In the genomic region with DNA sequence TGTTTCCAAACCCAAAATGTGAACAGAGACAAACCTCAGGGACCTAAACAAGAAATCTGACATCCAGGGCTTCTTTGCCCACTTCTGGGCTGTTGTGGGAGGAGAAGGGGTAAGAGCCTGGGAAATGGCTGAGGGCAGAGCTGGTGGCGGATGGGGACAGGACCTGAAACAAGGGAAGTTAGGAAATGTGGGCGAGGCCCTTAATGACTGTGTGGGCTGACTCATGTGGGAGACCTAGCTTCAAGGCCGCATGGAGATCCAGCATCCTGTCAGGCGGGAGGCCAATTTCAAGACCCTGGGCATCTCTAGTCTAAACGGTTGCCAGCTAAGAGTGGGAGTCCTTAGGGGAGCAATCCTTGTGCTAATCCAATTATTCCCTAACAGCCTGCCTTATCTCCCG, we compare ENCODE assay signal across 1 cellular context.
TF ChIP-seq lines count a peak whose summit lies in the region.

No MANE protein-coding gene starts in this region.

TF ChIP-seq in HepG2, 621 proteins besides CTCF, POLR2A, EP300 and RAD21 (continued from another document and continues in another):
- TF ChIP-seq, protein P1, sequence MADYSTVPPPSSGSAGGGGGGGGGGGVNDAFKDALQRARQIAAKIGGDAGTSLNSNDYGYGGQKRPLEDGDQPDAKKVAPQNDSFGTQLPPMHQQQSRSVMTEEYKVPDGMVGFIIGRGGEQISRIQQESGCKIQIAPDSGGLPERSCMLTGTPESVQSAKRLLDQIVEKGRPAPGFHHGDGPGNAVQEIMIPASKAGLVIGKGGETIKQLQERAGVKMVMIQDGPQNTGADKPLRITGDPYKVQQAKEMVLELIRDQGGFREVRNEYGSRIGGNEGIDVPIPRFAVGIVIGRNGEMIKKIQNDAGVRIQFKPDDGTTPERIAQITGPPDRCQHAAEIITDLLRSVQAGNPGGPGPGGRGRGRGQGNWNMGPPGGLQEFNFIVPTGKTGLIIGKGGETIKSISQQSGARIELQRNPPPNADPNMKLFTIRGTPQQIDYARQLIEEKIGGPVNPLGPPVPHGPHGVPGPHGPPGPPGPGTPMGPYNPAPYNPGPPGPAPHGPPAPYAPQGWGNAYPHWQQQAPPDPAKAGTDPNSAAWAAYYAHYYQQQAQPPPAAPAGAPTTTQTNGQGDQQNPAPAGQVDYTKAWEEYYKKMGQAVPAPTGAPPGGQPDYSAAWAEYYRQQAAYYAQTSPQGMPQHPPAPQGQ (CRISPR knock-in tag; IDR thresholded peaks at IDR 0.05; ENCODE audit: borderline replicate concordance), result no peak
- TF ChIP-seq TCF7 (IDR thresholded peaks at IDR 0.05; ENCODE audit: low read depth) (peak; percentile 33; the same call in 1 of the 2 replicates), MTF2 (CRISPR knock-in tag; IDR thresholded peaks at IDR 0.05; ENCODE audit: borderline replicate concordance) (no peak), GATAD2A (CRISPR knock-in tag; IDR thresholded peaks at IDR 0.05) (peak; percentile 57), TOE1 (CRISPR knock-in tag; IDR thresholded peaks at IDR 0.05) (no peak), KLF13 (CRISPR knock-in tag; IDR thresholded peaks at IDR 0.05) (no peak), ZBTB7B (CRISPR knock-in tag; IDR thresholded peaks at IDR 0.05) (0 out of 2 replicates have a peak, but pooled peaks have one; percentile 16), JUNB (CRISPR knock-in tag; IDR thresholded peaks at IDR 0.05; ENCODE audit: borderline replicate concordance) (peak; percentile 53; the same call in 1 of the 2 replicates), ARHGAP35 (CRISPR knock-in tag; IDR thresholded peaks at IDR 0.05; ENCODE audit: borderline replicate concordance) (no peak), ZNF572 (CRISPR knock-in tag; IDR thresholded peaks at IDR 0.05) (no peak), ZNF614 (CRISPR knock-in tag; IDR thresholded peaks at IDR 0.05; ENCODE audit: borderline replicate concordance) (peak; percentile 44; the same call in 1 of the 2 replicates), ZNF263 (CRISPR knock-in tag; IDR thresholded peaks at IDR 0.05) (no peak), NPAS2 (CRISPR knock-in tag; IDR thresholded peaks at IDR 0.05; ENCODE audit: borderline replicate concordance) (no peak), TP53 (CRISPR knock-in tag; conservative IDR thresholded peaks at IDR 0.05) (no peak), ZNF292 (CRISPR knock-in tag; IDR thresholded peaks at IDR 0.05; ENCODE audit: borderline replicate concordance, low read depth) (0 out of 2 replicates have a peak, but pooled peaks have one; percentile 27), TBX2 (CRISPR knock-in tag; IDR thresholded peaks at IDR 0.05; ENCODE audit: borderline replicate concordance) (no peak), GFI1 (CRISPR knock-in tag; IDR thresholded peaks at IDR 0.05; ENCODE audit: borderline replicate concordance) (no peak), HNRNPLL (IDR thresholded peaks at IDR 0.05; ENCODE audit: low read depth, low read length, poor library complexity, severe bottlenecking) (no peak), HNRNPL (IDR thresholded peaks at IDR 0.05; ENCODE audit: low read depth, low read length) (no peak), HCFC1 (IDR thresholded peaks at IDR 0.05; ENCODE audit: low read depth, low read length) (no peak), ZNF282 (IDR thresholded peaks at IDR 0.05; ENCODE audit: partially characterized antibody) (no peak), FOXO1 (CRISPR knock-in tag; IDR thresholded peaks at IDR 0.05) (no peak), CEBPG (CRISPR knock-in tag; IDR thresholded peaks at IDR 0.05) (peak; percentile 51; the same call in 1 of the 2 replicates), RNF2 (conservative IDR thresholded peaks at IDR 0.05; ENCODE audit: low read depth) (no peak)
- TF ChIP-seq, protein P2, sequence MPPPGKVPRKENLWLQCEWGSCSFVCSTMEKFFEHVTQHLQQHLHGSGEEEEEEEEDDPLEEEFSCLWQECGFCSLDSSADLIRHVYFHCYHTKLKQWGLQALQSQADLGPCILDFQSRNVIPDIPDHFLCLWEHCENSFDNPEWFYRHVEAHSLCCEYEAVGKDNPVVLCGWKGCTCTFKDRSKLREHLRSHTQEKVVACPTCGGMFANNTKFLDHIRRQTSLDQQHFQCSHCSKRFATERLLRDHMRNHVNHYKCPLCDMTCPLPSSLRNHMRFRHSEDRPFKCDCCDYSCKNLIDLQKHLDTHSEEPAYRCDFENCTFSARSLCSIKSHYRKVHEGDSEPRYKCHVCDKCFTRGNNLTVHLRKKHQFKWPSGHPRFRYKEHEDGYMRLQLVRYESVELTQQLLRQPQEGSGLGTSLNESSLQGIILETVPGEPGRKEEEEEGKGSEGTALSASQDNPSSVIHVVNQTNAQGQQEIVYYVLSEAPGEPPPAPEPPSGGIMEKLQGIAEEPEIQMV (CRISPR knock-in tag; IDR thresholded peaks at IDR 0.05; ENCODE audit: low read depth), result no peak
- TF ChIP-seq, protein P3, sequence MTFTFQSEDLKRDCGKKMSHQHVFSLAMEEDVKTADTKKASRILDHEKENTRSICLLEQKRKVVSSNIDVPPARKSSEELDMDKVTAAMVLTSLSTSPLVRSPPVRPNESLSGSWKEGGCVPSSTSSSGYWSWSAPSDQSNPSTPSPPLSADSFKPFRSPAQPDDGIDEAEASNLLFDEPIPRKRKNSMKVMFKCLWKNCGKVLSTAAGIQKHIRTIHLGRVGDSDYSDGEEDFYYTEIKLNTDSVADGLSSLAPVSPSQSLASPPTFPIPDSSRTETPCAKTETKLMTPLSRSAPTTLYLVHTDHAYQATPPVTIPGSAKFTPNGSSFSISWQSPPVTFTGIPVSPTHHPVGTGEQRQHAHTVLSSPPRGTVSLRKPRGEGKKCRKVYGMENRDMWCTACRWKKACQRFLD (CRISPR knock-in tag; IDR thresholded peaks at IDR 0.05; ENCODE audit: borderline replicate concordance), result no peak
- TF ChIP-seq, protein P4, sequence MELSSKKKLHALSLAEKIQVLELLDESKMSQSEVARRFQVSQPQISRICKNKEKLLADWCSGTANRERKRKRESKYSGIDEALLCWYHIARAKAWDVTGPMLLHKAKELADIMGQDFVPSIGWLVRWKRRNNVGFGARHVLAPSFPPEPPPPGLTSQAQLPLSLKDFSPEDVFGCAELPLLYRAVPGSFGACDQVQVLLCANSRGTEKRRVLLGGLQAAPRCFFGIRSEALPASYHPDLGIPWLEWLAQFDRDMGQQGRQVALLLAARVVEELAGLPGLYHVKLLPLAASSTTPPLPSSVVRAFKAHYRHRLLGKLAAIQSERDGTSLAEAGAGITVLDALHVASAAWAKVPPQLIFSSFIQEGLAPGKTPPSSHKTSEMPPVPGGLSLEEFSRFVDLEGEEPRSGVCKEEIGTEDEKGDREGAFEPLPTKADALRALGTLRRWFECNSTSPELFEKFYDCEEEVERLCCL (CRISPR knock-in tag; IDR thresholded peaks at IDR 0.05; ENCODE audit: borderline replicate concordance), result no peak
- TF ChIP-seq, protein P5, sequence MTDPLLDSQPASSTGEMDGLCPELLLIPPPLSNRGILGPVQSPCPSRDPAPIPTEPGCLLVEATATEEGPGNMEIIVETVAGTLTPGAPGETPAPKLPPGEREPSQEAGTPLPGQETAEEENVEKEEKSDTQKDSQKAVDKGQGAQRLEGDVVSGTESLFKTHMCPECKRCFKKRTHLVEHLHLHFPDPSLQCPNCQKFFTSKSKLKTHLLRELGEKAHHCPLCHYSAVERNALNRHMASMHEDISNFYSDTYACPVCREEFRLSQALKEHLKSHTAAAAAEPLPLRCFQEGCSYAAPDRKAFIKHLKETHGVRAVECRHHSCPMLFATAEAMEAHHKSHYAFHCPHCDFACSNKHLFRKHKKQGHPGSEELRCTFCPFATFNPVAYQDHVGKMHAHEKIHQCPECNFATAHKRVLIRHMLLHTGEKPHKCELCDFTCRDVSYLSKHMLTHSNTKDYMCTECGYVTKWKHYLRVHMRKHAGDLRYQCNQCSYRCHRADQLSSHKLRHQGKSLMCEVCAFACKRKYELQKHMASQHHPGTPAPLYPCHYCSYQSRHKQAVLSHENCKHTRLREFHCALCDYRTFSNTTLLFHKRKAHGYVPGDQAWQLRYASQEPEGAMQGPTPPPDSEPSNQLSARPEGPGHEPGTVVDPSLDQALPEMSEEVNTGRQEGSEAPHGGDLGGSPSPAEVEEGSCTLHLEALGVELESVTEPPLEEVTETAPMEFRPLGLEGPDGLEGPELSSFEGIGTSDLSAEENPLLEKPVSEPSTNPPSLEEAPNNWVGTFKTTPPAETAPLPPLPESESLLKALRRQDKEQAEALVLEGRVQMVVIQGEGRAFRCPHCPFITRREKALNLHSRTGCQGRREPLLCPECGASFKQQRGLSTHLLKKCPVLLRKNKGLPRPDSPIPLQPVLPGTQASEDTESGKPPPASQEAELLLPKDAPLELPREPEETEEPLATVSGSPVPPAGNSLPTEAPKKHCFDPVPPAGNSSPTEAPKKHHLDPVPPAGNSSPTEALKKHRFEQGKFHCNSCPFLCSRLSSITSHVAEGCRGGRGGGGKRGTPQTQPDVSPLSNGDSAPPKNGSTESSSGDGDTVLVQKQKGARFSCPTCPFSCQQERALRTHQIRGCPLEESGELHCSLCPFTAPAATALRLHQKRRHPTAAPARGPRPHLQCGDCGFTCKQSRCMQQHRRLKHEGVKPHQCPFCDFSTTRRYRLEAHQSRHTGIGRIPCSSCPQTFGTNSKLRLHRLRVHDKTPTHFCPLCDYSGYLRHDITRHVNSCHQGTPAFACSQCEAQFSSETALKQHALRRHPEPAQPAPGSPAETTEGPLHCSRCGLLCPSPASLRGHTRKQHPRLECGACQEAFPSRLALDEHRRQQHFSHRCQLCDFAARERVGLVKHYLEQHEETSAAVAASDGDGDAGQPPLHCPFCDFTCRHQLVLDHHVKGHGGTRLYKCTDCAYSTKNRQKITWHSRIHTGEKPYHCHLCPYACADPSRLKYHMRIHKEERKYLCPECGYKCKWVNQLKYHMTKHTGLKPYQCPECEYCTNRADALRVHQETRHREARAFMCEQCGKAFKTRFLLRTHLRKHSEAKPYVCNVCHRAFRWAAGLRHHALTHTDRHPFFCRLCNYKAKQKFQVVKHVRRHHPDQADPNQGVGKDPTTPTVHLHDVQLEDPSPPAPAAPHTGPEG (CRISPR knock-in tag; IDR thresholded peaks at IDR 0.05), result no peak
- TF ChIP-seq, protein P6, sequence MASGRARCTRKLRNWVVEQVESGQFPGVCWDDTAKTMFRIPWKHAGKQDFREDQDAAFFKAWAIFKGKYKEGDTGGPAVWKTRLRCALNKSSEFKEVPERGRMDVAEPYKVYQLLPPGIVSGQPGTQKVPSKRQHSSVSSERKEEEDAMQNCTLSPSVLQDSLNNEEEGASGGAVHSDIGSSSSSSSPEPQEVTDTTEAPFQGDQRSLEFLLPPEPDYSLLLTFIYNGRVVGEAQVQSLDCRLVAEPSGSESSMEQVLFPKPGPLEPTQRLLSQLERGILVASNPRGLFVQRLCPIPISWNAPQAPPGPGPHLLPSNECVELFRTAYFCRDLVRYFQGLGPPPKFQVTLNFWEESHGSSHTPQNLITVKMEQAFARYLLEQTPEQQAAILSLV (CRISPR knock-in tag; IDR thresholded peaks at IDR 0.05; ENCODE audit: borderline replicate concordance), result no peak
- TF ChIP-seq, protein P7, sequence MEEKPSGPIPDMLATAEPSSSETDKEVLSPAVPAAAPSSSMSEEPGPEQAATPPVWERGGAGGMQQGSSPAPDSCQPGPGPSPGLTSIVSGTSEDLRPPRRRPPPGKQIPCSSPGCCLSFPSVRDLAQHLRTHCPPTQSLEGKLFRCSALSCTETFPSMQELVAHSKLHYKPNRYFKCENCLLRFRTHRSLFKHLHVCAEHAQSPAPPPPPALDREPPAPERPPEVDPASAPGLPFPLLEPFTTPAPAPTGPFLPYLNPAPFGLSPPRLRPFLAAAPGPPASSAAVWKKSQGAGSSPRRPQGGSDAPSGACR (CRISPR knock-in tag; IDR thresholded peaks at IDR 0.05), result no peak
- TF ChIP-seq, protein P8, sequence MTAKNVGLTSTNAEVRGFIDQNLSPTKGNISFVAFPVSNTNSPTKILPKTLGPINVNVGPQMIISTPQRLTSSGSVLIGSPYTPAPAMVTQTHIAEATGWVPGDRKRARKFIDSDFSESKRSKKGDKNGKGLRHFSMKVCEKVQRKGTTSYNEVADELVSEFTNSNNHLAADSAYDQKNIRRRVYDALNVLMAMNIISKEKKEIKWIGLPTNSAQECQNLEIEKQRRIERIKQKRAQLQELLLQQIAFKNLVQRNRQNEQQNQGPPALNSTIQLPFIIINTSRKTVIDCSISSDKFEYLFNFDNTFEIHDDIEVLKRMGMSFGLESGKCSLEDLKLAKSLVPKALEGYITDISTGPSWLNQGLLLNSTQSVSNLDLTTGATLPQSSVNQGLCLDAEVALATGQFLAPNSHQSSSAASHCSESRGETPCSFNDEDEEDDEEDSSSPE (CRISPR knock-in tag; IDR thresholded peaks at IDR 0.05), result 0 out of 2 replicates have a peak, but pooled peaks have one; percentile 11
- TF ChIP-seq, protein P9, sequence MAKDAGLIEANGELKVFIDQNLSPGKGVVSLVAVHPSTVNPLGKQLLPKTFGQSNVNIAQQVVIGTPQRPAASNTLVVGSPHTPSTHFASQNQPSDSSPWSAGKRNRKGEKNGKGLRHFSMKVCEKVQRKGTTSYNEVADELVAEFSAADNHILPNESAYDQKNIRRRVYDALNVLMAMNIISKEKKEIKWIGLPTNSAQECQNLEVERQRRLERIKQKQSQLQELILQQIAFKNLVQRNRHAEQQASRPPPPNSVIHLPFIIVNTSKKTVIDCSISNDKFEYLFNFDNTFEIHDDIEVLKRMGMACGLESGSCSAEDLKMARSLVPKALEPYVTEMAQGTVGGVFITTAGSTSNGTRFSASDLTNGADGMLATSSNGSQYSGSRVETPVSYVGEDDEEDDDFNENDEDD (CRISPR knock-in tag; IDR thresholded peaks at IDR 0.05; ENCODE audit: borderline replicate concordance), result no peak
- TF ChIP-seq, protein P10, sequence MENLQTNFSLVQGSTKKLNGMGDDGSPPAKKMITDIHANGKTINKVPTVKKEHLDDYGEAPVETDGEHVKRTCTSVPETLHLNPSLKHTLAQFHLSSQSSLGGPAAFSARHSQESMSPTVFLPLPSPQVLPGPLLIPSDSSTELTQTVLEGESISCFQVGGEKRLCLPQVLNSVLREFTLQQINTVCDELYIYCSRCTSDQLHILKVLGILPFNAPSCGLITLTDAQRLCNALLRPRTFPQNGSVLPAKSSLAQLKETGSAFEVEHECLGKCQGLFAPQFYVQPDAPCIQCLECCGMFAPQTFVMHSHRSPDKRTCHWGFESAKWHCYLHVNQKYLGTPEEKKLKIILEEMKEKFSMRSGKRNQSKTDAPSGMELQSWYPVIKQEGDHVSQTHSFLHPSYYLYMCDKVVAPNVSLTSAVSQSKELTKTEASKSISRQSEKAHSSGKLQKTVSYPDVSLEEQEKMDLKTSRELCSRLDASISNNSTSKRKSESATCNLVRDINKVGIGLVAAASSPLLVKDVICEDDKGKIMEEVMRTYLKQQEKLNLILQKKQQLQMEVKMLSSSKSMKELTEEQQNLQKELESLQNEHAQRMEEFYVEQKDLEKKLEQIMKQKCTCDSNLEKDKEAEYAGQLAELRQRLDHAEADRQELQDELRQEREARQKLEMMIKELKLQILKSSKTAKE (CRISPR knock-in tag; IDR thresholded peaks at IDR 0.05; ENCODE audit: borderline replicate concordance), result no peak
- TF ChIP-seq, protein P11, sequence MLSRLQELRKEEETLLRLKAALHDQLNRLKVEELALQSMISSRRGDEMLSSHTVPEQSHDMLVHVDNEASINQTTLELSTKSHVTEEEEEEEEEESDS (CRISPR knock-in tag; IDR thresholded peaks at IDR 0.05; ENCODE audit: borderline replicate concordance), result no peak
